ENCODE assay signal across 8 cellular contexts in genomic region chr1:171817511-171818265, GRCh38. TPM values are rescaled to one million over a fixed set of nuclear protein-coding genes. Genes with fewer than 3 reads are reported as not detected.
DNase-seq lines count a peak whose midpoint lies in the region; ATAC-seq and TF ChIP-seq lines count a peak whose summit lies in the region.

No MANE protein-coding gene starts in this region.

- H3K4me3 ChIP-seq in vagina (no peak overlapping the region), colonic mucosa (no peak overlapping the region)

- H3K36me3 ChIP-seq in vagina = no peaks in the 10 kb centered on the region
- H3K36me3 ChIP-seq in colonic mucosa = no peaks in the 10 kb centered on the region

- H3K27me3 ChIP-seq in vagina (no peaks in the 10 kb centered on the region), colonic mucosa (no peaks in the 10 kb centered on the region)

- peak; percentile 61 for DNase-seq in CD14-positive monocyte (ENCODE audit: low spot score)
- peak; percentile 42 for DNase-seq in MV-4-11 (lab: John Stamatoyannopoulos, UW)
- peak; percentile 47 for DNase-seq in inferior parietal cortex (ENCODE audit: extremely low spot score)
- DNase-seq in vagina (ENCODE audit: extremely low spot score in 2 of 2) = no peak
- DNase-seq in left ventricle myocardium superior = no peak
- DNase-seq in colonic mucosa = no peak

- peaks cover 0 to 3% (median 0%) of the 10 kb centered on the region in 7 donors for H3K9me3 Mint-ChIP-seq in CD14-positive monocyte
- H3K9me3 Mint-ChIP-seq in activated T-helper 17 cell treated with anti-CD3 and anti-CD28 coated beads, Interleukin-2, amount 50 U/mL, for 72 hours = no peaks in the 10 kb centered on the region

- H3K4me1 ChIP-seq in vagina (peaks cover 8% of the 10 kb centered on the region), colonic mucosa (no peaks in the 10 kb centered on the region)

- H3K9me3 ChIP-seq in vagina = no peaks in the 10 kb centered on the region
- no peaks in the 10 kb centered on the region for H3K9me3 ChIP-seq in colonic mucosa

- TF ChIP-seq CTCF in CD14-positive monocyte (IDR thresholded peaks at IDR 0.05) = no peak
- TF ChIP-seq CTCF in vagina (IDR thresholded peaks at IDR 0.05) = no peak
- no peak for TF ChIP-seq CTCF in colonic mucosa (IDR thresholded peaks at IDR 0.05)

- no peak for TF ChIP-seq POLR2A in vagina (IDR thresholded peaks at IDR 0.05)

- no peaks in the 10 kb centered on the region for H3K36me3 Mint-ChIP-seq in CD14-positive monocyte
- H3K36me3 Mint-ChIP-seq in activated T-helper 17 cell treated with anti-CD3 and anti-CD28 coated beads, Interleukin-2, amount 50 U/mL, for 72 hours (ENCODE audit: low read depth) = no peaks in the 10 kb centered on the region

- H3K4me1 Mint-ChIP-seq in CD14-positive monocyte = peaks cover 6% of the 10 kb centered on the region
- peaks cover 8% of the 10 kb centered on the region for H3K4me1 Mint-ChIP-seq in activated T-helper 17 cell treated with anti-CD3 and anti-CD28 coated beads, Interleukin-2, amount 50 U/mL, for 72 hours

- H3K27ac ChIP-seq in vagina = peak overlapping the region; percentile 33
- no peak overlapping the region for H3K27ac ChIP-seq in colonic mucosa

- no peak overlapping the region for H3K4me3 Mint-ChIP-seq in CD14-positive monocyte
- peak overlapping the region; percentile 51 for H3K4me3 Mint-ChIP-seq in activated T-helper 17 cell treated with anti-CD3 and anti-CD28 coated beads, Interleukin-2, amount 50 U/mL, for 72 hours

- intact Hi-C loops in CD14-positive monocyte (cut with micrococcal nuclease) = no loop called here
- intact Hi-C loops in vagina (cut with DNase I) = no loop called here
- intact Hi-C loops in left ventricle myocardium superior (cut with micrococcal nuclease) = no loop called here
- intact Hi-C loops in colonic mucosa (cut with DNase I) = no loop called here

- peak; percentile 90 for ATAC-seq in GM21447 (IDR thresholded peaks at IDR 0.05; ENCODE audit: unreplicated experiment)
- ATAC-seq in activated T-helper 17 cell treated with anti-CD3 and anti-CD28 coated beads, Interleukin-2, amount 50 U/mL, for 72 hours (replicated peaks) = peak; percentile 100
- no peak for ATAC-seq in left ventricle myocardium superior

- peak overlapping the region in 4 of 7 donors; percentile 35 to 71 (median 63) for H3K27ac Mint-ChIP-seq in CD14-positive monocyte
- H3K27ac Mint-ChIP-seq in activated T-helper 17 cell treated with anti-CD3 and anti-CD28 coated beads, Interleukin-2, amount 50 U/mL, for 72 hours = peak overlapping the region; percentile 75

- H3K9ac ChIP-seq in colonic mucosa (ENCODE audit: low read depth in 2 of 2, low read length in 2 of 2) = no peak overlapping the region

- H3K27me3 Mint-ChIP-seq in CD14-positive monocyte (ENCODE audit: low read depth in 3 of 3) = no peaks in the 10 kb centered on the region
- H3K27me3 Mint-ChIP-seq in activated T-helper 17 cell treated with anti-CD3 and anti-CD28 coated beads, Interleukin-2, amount 50 U/mL, for 72 hours = no peaks in the 10 kb centered on the region

RNA-seq across cellular contexts. Expression of gene DNM3, which starts 23.6 kb away (rescaled TPM):
- polyA plus RNA-seq in CD14-positive monocyte = not detected
- 1 to 10 TPM; 3.0 to 5.8 TPM for total RNA-seq in activated T-helper 17 cell treated with anti-CD3 and anti-CD28 coated beads, Interleukin-2, amount 50 U/mL, for 72 hours
- total RNA-seq in vagina (15.5 TPM), left ventricle myocardium superior (2.3 TPM), colonic mucosa (1 to 10 TPM; 1.7 to 2.6 TPM)

RNA-seq across cellular contexts. Expression of gene METTL13, which starts 36.2 kb away (rescaled TPM):
- polyA plus RNA-seq in CD14-positive monocyte = 10 to 100 TPM; 16.0 to 18.5 TPM
- 10 to 100 TPM; 77.7 to 83.1 TPM for total RNA-seq in activated T-helper 17 cell treated with anti-CD3 and anti-CD28 coated beads, Interleukin-2, amount 50 U/mL, for 72 hours
- total RNA-seq in vagina (15.5 TPM), left ventricle myocardium superior (18.8 TPM), colonic mucosa (10 to 100 TPM; 19.9 to 42.7 TPM)

Comparison
In these comparisons a context has a peak if more than half of its experiments do, and no peak if none do; other contexts are left out.
1. DNase-seq: peak in CD14-positive monocyte (single experiment), MV-4-11 (single experiment) and inferior parietal cortex (single experiment); none in vagina (0 of 2), left ventricle myocardium superior (single experiment) and colonic mucosa (single experiment).